In the genomic region with DNA sequence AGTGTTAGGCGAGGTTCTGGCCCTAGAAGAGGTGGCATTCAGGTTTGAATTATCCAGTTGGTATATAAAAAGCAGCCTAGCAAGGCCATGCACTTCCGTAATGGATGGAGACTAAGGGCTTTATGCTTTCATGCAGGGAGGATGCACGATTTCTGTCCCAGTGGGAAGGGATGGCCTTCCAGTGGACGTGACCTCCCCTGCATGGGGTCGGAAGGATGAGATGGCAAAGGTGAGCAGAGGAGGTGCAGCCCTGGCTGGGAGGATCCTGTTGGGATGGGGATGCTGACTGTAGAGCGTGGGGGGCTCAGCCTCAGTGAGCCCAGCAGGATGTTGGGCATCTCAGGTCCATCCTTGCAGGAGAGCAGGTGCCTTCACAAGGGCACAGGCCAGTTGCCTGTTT, we compare ENCODE assay signal across 35 cellular contexts. TPM values are rescaled to one million over a fixed set of nuclear protein-coding genes. Genes with fewer than 3 reads are reported as not detected.
"Had no signal": no experiment of that assay in that cellular context is flagged by ENCODE, and none has a peak within 500 bp of the region (broad histone marks: within the 10 kb centered on the region; RNA-seq: fewer than 3 reads in every experiment).

No MANE protein-coding gene starts in this region.

- H3K36me3 ChIP-seq: neutrophil, ovary, right lobe of liver, sigmoid colon, stomach, thoracic aorta, thyroid gland, tibial nerve, upper lobe of left lung had no signal

- H3K9ac ChIP-seq: parathyroid adenoma had no signal

- H3K27ac ChIP-seq: neutrophil, ovary, parathyroid adenoma, right lobe of liver, sigmoid colon, stomach, thoracic aorta, thyroid gland, tibial nerve, upper lobe of left lung had no signal

- H3K4me1 ChIP-seq: parathyroid adenoma, right lobe of liver, sigmoid colon, stomach, thyroid gland, tibial nerve, upper lobe of left lung had no signal

- H3K27me3 ChIP-seq: neutrophil, ovary, right lobe of liver, thyroid gland, tibial nerve, upper lobe of left lung had no signal

- H3K4me1 Mint-ChIP-seq: naive B cell; naive thymus-derived CD8-positive, alpha-beta T cell; stimulated activated effector memory CD8-positive, alpha-beta T cell treated with anti-CD3 and anti-CD28 coated beads, Interleukin-12 subunit alpha, Interleukin-12 subunit beta, amount 100 ng/mL, for 72 hours; stimulated activated naive B cell treated with anti-CD40 and anti-IgM and Interleukin-4, amounts not matched to agents 10 μg/mL and 1 μg/mL and 100 μg/mL, for 72 hours had no signal

- H3K36me3 Mint-ChIP-seq: natural killer cell treated with Interleukin-12 subunit alpha and Interleukin-12 subunit beta and Interleukin-15 and Interleukin-18, amount 100 ng/mL, for 72 hours; stimulated activated effector memory CD8-positive, alpha-beta T cell treated with anti-CD3 and anti-CD28 coated beads, Interleukin-12 subunit alpha, Interleukin-12 subunit beta, amount 100 ng/mL, for 72 hours had no signal

- H3K4me3 ChIP-seq: ovary, right lobe of liver, sigmoid colon, stomach, thoracic aorta, thyroid gland, tibial nerve, upper lobe of left lung had no signal

- H3K27ac Mint-ChIP-seq: naive B cell; naive thymus-derived CD8-positive, alpha-beta T cell; natural killer cell treated with Interleukin-12 subunit alpha and Interleukin-12 subunit beta and Interleukin-15 and Interleukin-18, amount 100 ng/mL, for 72 hours; nephron progenitor cell; progenitor cell of endocrine pancreas; stimulated activated effector memory CD8-positive, alpha-beta T cell treated with anti-CD3 and anti-CD28 coated beads, Interleukin-12 subunit alpha, Interleukin-12 subunit beta, amount 100 ng/mL, for 72 hours; stimulated activated naive B cell treated with anti-CD40 and anti-IgM and Interleukin-4, amounts not matched to agents 10 μg/mL and 1 μg/mL and 100 μg/mL, for 72 hours; stimulated activated naive CD8-positive, alpha-beta T cell treated with anti-CD3 and anti-CD28 coated beads, Interleukin-15, Interleukin-2, amounts not matched to agents 100 ng/mL and 50 ng/mL, for 24 hours had no signal

- H3K4me3 Mint-ChIP-seq: naive B cell; naive thymus-derived CD8-positive, alpha-beta T cell; natural killer cell treated with Interleukin-12 subunit alpha and Interleukin-12 subunit beta and Interleukin-15 and Interleukin-18, amount 100 ng/mL, for 72 hours; nephron progenitor cell; neural crest cell; stimulated activated effector memory CD8-positive, alpha-beta T cell treated with anti-CD3 and anti-CD28 coated beads, Interleukin-12 subunit alpha, Interleukin-12 subunit beta, amount 100 ng/mL, for 72 hours; stimulated activated naive B cell treated with anti-CD40 and anti-IgM and Interleukin-4, amounts not matched to agents 10 μg/mL and 1 μg/mL and 100 μg/mL, for 72 hours; stimulated activated naive CD8-positive, alpha-beta T cell treated with anti-CD3 and anti-CD28 coated beads, Interleukin-15, Interleukin-2, amounts not matched to agents 100 ng/mL and 50 ng/mL, for 24 hours had no signal

- H3K9me3 Mint-ChIP-seq: natural killer cell treated with Interleukin-12 subunit alpha and Interleukin-12 subunit beta and Interleukin-15 and Interleukin-18, amount 100 ng/mL, for 72 hours had no signal

- H3K79me2 ChIP-seq: parathyroid adenoma had no signal

- DNase-seq: naive B cell; naive thymus-derived CD8-positive, alpha-beta T cell; nephron progenitor cell; nucleus accumbens; ovary; posterior cingulate gyrus; retina; right cardiac atrium; right lobe of liver; sigmoid colon; small intestine; stimulated activated CD4-positive, alpha-beta T cell treated with anti-CD3 and anti-CD28 coated beads, Interleukin-15, amount 100 ng/mL, for 24 hours; stimulated activated CD4-positive, alpha-beta T cell treated with anti-CD3 and anti-CD28 coated beads, Interleukin-2, amount 100 ng/mL, for 24 hours; stimulated activated CD4-positive, alpha-beta T cell treated with anti-CD3 and anti-CD28 coated beads, Interleukin-2, amount 100 ng/mL, for 48 hours; stimulated activated CD4-positive, alpha-beta T cell treated with anti-CD3 and anti-CD28 coated beads, Interleukin-4, amount 100 ng/mL, for 24 hours; stimulated activated naive B cell treated with anti-CD40 and anti-IgM and Interleukin-4, amounts not matched to agents 10 μg/mL and 1 μg/mL and 100 μg/mL, for 72 hours; stimulated activated naive CD4-positive, alpha-beta T cell treated with Interleukin-2 at 50 U/mL for 16 hours; stomach; thyroid gland; trophoblast cell; upper lobe of left lung had no signal

- ATAC-seq: naive thymus-derived CD8-positive, alpha-beta T cell; right cardiac atrium; right lobe of liver; stimulated activated effector memory CD8-positive, alpha-beta T cell treated with anti-CD3 and anti-CD28 coated beads, Interleukin-12 subunit alpha, Interleukin-12 subunit beta, amount 100 ng/mL, for 72 hours; stimulated activated naive B cell treated with anti-CD40 and anti-IgM and Interleukin-4, amounts not matched to agents 10 μg/mL and 1 μg/mL and 100 μg/mL, for 72 hours had no signal

- H3K9me3 ChIP-seq: neutrophil, ovary, right lobe of liver, sigmoid colon, thoracic aorta, thyroid gland, upper lobe of left lung had no signal

RNA-seq across cellular contexts. Expression of a gene that starts 4.8 kb away (rescaled TPM):
- total RNA-seq: naive thymus-derived CD8-positive, alpha-beta T cell; natural killer cell treated with Interleukin-12 subunit alpha and Interleukin-12 subunit beta and Interleukin-15 and Interleukin-18, amount 100 ng/mL, for 72 hours; neural crest cell; omental fat pad; ovary; progenitor cell of endocrine pancreas; pulmonary artery endothelial cell; right lobe of liver; sigmoid colon; stomach; subcutaneous adipose tissue; temporal lobe; thoracic aorta; thyroid gland; tibial nerve; upper lobe of left lung; ureter had no signal
- polyA plus RNA-seq: naive thymus-derived CD8-positive, alpha-beta T cell; ovary; sigmoid colon; small intestine; stomach had no signal
